ENCODE assay signal across 14 cellular contexts in the genomic region with DNA sequence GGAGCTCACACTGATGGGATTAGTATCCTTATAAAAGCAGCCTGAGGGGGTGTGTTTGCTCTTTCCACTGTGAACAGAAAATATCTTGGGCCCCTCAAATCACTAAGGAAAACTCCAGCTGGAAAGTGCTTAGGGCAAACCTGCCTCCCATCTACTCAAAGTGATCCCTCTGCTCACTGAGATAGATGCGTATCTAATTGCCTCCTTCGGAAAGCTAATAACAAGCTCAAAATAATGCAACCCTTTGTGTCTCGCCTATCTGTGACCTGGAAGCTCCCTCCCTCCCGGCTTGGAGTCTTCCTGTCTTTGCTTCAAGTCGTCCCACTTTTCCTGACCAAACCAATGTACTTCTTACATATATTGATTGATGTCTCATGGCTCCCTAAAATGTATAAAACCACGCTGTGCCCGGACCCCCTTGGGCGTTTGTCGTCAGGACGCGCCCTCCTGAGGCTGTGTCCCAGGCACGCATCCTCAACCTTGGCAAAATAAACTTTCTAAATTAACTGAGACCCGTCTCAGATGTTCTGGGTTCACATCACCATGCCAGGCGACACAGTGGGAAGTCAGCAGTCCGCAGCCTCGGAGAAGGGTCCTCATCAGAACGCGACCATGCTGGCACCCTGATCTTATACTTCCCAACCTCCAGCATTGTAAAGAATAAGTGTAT. TPM values are rescaled to one million over a fixed set of nuclear protein-coding genes. Genes with fewer than 3 reads are reported as not detected.
DNase-seq lines count a peak whose midpoint lies in the region; TF ChIP-seq lines count a peak whose summit lies in the region.
"Had no signal": no experiment of that assay in that cellular context is flagged by ENCODE, and none has a peak within 500 bp of the region (broad histone marks: within the 10 kb centered on the region; RNA-seq: fewer than 3 reads in every experiment).

No MANE protein-coding gene starts in this region.

- H3K4me1 Mint-ChIP-seq in activated naive CD4-positive, alpha-beta T cell treated with anti-CD3 and anti-CD28 coated beads, Interleukin-2, amount 10 ng/mL, durations not matched to agents 7 days and 5 days = no peaks in the 10 kb centered on the region
- H3K4me1 Mint-ChIP-seq in progenitor cell of endocrine pancreas (ENCODE audit: low read depth) = peaks cover 37% of the 10 kb centered on the region
- no peaks in the 10 kb centered on the region for H3K4me1 Mint-ChIP-seq in CD8-positive, alpha-beta memory T cell

- no peak for TF ChIP-seq POLR2A in uterus (IDR thresholded peaks at IDR 0.05)

- H3K27me3 ChIP-seq in uterus (no peaks in the 10 kb centered on the region), BE2C (no peaks in the 10 kb centered on the region)
- no peaks in the 10 kb centered on the region for H3K27me3 ChIP-seq in CD8-positive, alpha-beta memory T cell (ENCODE audit: insufficient read depth, low read length, poor library complexity, severe bottlenecking)

- no peak overlapping the region for H3K4me3 Mint-ChIP-seq in activated naive CD4-positive, alpha-beta T cell treated with anti-CD3 and anti-CD28 coated beads, Interleukin-2, amount 10 ng/mL, durations not matched to agents 7 days and 5 days
- no peak overlapping the region for H3K4me3 Mint-ChIP-seq in progenitor cell of endocrine pancreas (ENCODE audit: low read depth)
- no peak overlapping the region for H3K4me3 Mint-ChIP-seq in CD8-positive, alpha-beta memory T cell

- no peaks in the 10 kb centered on the region for H3K9me3 Mint-ChIP-seq in activated naive CD4-positive, alpha-beta T cell treated with anti-CD3 and anti-CD28 coated beads, Interleukin-2, amount 10 ng/mL, durations not matched to agents 7 days and 5 days
- H3K9me3 Mint-ChIP-seq in progenitor cell of endocrine pancreas (ENCODE audit: low read depth) = no peaks in the 10 kb centered on the region
- H3K9me3 Mint-ChIP-seq in CD8-positive, alpha-beta memory T cell = no peaks in the 10 kb centered on the region

- H3K27ac Mint-ChIP-seq in activated naive CD4-positive, alpha-beta T cell treated with anti-CD3 and anti-CD28 coated beads, Interleukin-2, amount 10 ng/mL, durations not matched to agents 7 days and 5 days = no peak overlapping the region
- H3K27ac Mint-ChIP-seq in progenitor cell of endocrine pancreas = peak overlapping the region; percentile 22
- H3K27ac Mint-ChIP-seq in CD8-positive, alpha-beta memory T cell = no peak overlapping the region

- no peak for TF ChIP-seq CTCF in progenitor cell of endocrine pancreas (IDR thresholded peaks at IDR 0.05; ENCODE audit: unreplicated experiment)
- TF ChIP-seq CTCF in uterus (IDR thresholded peaks at IDR 0.05) = no peak
- no peak for TF ChIP-seq CTCF in BE2C (IDR thresholded peaks at IDR 0.05; ENCODE audit: low read depth, low read length)

- CTCF ChIA-PET in activated naive CD4-positive, alpha-beta T cell treated with anti-CD3 and anti-CD28 coated beads, Interleukin-2, amount 10 ng/mL, durations not matched to agents 7 days and 5 days (lab: Charles Lee) = interaction anchor here (1.1 kb wide), 1 partner anchor 562 kb away, joined by 3 read pairs; no protein-coding TSS in a partner anchor
- CTCF ChIA-PET in CD8-positive, alpha-beta memory T cell (lab: Charles Lee) = no interaction called here

- intact Hi-C loops in uterus (cut with DNase I; ENCODE audit: low total_unique reads) = no loop called here

- peaks cover 44% of the 10 kb centered on the region for H3K27me3 Mint-ChIP-seq in activated naive CD4-positive, alpha-beta T cell treated with anti-CD3 and anti-CD28 coated beads, Interleukin-2, amount 10 ng/mL, durations not matched to agents 7 days and 5 days
- H3K27me3 Mint-ChIP-seq in progenitor cell of endocrine pancreas = peaks cover 5% of the 10 kb centered on the region
- peaks cover 12 to 54% of the 10 kb centered on the region in 2 donors for H3K27me3 Mint-ChIP-seq in CD8-positive, alpha-beta memory T cell

- H3K4me1 ChIP-seq in uterus (peaks cover 0 to 13% of the 10 kb centered on the region in 2 donors), BE2C (no peaks in the 10 kb centered on the region)
- H3K4me1 ChIP-seq in CD8-positive, alpha-beta memory T cell (ENCODE audit: insufficient read depth, low read length) = no peaks in the 10 kb centered on the region

- H3K9me3 ChIP-seq in uterus = no peaks in the 10 kb centered on the region
- no peaks in the 10 kb centered on the region for H3K9me3 ChIP-seq in BE2C
- H3K9me3 ChIP-seq in CD8-positive, alpha-beta memory T cell (ENCODE audit: low read length) = no peaks in the 10 kb centered on the region

- peak; percentile 4 for DNase-seq in activated naive CD4-positive, alpha-beta T cell treated with anti-CD3 and anti-CD28 coated beads, Interleukin-2, amount 10 ng/mL, durations not matched to agents 7 days and 5 days
- no peak for DNase-seq in activated naive CD4-positive, alpha-beta T cell (lab: John Stamatoyannopoulos, UW)
- DNase-seq in islet precursor cell (peak; percentile 33), progenitor cell of endocrine pancreas (ENCODE audit: low spot score, unreplicated experiment) (no peak), uterus (peak; percentile 4), NCI-H82 (lab: John Stamatoyannopoulos, UW) (no peak), BE2C (no peak)
- no peak for DNase-seq in CD8-positive, alpha-beta memory T cell
- DNase-seq: C1 segment of cervical spinal cord, KBM-7, NCI-H1048, NCI-H1436 treated with DMSO at 0.1 percent for 48 hours, NCI-H2029 treated with DMSO at 0.1 percent for 48 hours, NCI-H510A treated with DMSO at 0.1 percent for 48 hours had no signal

- no peaks in the 10 kb centered on the region for H3K36me3 ChIP-seq in uterus
- H3K36me3 ChIP-seq in BE2C = no peaks in the 10 kb centered on the region
- H3K36me3 ChIP-seq in CD8-positive, alpha-beta memory T cell (ENCODE audit: insufficient read depth, low read length) = no peaks in the 10 kb centered on the region

- POLR2A ChIA-PET in CD8-positive, alpha-beta memory T cell (lab: Charles Lee) = no interaction called here

- H3K27ac ChIP-seq in uterus = no peak overlapping the region
- H3K27ac ChIP-seq in CD8-positive, alpha-beta memory T cell (ENCODE audit: low read depth, low read length) = no peak overlapping the region

- no peaks in the 10 kb centered on the region for H3K36me3 Mint-ChIP-seq in activated naive CD4-positive, alpha-beta T cell treated with anti-CD3 and anti-CD28 coated beads, Interleukin-2, amount 10 ng/mL, durations not matched to agents 7 days and 5 days
- H3K36me3 Mint-ChIP-seq in progenitor cell of endocrine pancreas (ENCODE audit: insufficient read depth) = no peaks in the 10 kb centered on the region
- no peaks in the 10 kb centered on the region for H3K36me3 Mint-ChIP-seq in CD8-positive, alpha-beta memory T cell

- H3K4me3 ChIP-seq in uterus (no peak overlapping the region), BE2C (ENCODE audit: low read depth, low read length) (no peak overlapping the region)
- H3K4me3 ChIP-seq in CD8-positive, alpha-beta memory T cell (ENCODE audit: low read length) = no peak overlapping the region

RNA-seq across cellular contexts. Expression of gene SORCS2, which starts 34.1 kb away (rescaled TPM):
- total RNA-seq in progenitor cell of endocrine pancreas (2.2 and 2.9 TPM in 2 replicates), uterus (10 to 100 TPM in 1 of 4 donors, 1 to 10 TPM in 1, under 1 TPM in 2; 0.26 to 17.1 (median 2.9) TPM)
- 0.09 TPM for polyA plus RNA-seq in BE2C (2012; ENCODE audit: insufficient read depth, insufficient read length, low read depth)
- not detected for total RNA-seq in CD8-positive, alpha-beta memory T cell
- not detected for polyA plus RNA-seq in CD8-positive, alpha-beta memory T cell

Comparison
In these comparisons a context has a peak if more than half of its experiments do, and no peak if none do; other contexts are left out.
1. DNase-seq: peak in activated naive CD4-positive, alpha-beta T cell treated with anti-CD3 and anti-CD28 coated beads, Interleukin-2, amount 10 ng/mL, durations not matched to agents 7 days and 5 days (single experiment), islet precursor cell (single experiment) and uterus (2 of 2); none in activated naive CD4-positive, alpha-beta T cell (0 of 4), progenitor cell of endocrine pancreas (single experiment), NCI-H82 (single experiment), BE2C (single experiment) and CD8-positive, alpha-beta memory T cell (0 of 5).